2 cellular contexts compared by ENCODE assay signal in the genomic region with DNA sequence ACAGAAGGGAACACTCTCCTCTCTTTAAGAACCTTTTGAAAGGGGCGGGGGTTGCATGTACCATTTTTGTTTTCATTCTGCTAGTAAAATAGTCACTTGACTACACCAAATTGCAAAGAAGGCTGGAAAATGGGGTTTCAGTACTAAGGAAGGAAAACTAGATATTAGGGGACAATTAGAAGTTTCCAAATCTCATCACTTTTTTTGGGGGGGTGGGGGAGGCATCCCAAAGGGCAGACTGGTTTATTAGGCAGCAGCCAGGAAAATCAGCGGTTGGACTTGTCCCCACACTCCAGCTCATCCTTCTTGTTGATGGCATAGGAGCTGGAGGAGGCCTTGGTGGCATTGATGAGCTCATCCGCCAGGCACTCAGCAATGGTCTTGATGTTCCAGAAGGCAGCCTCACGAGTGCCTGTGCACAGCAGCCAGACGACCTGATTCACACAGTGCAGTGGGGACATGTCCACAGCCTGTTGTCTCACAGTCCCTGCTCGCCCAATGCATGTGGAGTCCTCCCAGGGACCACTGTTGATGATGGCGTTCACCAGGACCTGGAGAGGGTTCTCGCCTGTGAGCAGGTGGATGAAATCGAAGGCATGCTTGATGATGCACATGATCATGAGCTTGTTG.
A peak's percentile ranks its signal among the peaks of the same experiment; 100 is the strongest.
TF ChIP-seq lines count a peak whose summit lies in the region.

No MANE protein-coding gene starts in this region.

TF ChIP-seq in HEK293, 187 proteins besides CTCF, POLR2A, EP300 and RAD21 (continued from another document and continues in another):
- no peak for TF ChIP-seq ZNF274 (IDR thresholded peaks at IDR 0.05; ENCODE audit: low read length)
- no peak for TF ChIP-seq ZNF274 (tag by site-specific recombination; IDR thresholded peaks at IDR 0.05; ENCODE audit: borderline replicate concordance)
- TF ChIP-seq, protein P1, sequence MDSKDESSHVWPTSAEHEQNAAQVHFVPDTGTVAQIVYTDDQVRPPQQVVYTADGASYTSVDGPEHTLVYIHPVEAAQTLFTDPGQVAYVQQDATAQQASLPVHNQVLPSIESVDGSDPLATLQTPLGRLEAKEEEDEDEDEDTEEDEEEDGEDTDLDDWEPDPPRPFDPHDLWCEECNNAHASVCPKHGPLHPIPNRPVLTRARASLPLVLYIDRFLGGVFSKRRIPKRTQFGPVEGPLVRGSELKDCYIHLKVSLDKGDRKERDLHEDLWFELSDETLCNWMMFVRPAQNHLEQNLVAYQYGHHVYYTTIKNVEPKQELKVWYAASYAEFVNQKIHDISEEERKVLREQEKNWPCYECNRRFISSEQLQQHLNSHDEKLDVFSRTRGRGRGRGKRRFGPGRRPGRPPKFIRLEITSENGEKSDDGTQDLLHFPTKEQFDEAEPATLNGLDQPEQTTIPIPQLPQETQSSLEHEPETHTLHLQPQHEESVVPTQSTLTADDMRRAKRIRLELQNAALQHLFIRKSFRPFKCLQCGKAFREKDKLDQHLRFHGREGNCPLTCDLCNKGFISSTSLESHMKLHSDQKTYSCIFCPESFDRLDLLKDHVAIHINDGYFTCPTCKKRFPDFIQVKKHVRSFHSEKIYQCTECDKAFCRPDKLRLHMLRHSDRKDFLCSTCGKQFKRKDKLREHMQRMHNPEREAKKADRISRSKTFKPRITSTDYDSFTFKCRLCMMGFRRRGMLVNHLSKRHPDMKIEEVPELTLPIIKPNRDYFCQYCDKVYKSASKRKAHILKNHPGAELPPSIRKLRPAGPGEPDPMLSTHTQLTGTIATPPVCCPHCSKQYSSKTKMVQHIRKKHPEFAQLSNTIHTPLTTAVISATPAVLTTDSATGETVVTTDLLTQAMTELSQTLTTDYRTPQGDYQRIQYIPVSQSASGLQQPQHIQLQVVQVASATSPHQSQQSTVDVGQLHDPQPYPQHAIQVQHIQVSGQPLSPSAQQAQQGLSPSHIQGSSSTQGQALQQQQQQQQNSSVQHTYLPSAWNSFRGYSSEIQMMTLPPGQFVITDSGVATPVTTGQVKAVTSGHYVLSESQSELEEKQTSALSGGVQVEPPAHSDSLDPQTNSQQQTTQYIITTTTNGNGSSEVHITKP (tag by site-specific recombination; IDR thresholded peaks at IDR 0.05), result peak; percentile 92
- TF ChIP-seq ZBTB17 (tag by site-specific recombination; IDR thresholded peaks at IDR 0.05), result peak; percentile 61
- TF ChIP-seq, protein P2, sequence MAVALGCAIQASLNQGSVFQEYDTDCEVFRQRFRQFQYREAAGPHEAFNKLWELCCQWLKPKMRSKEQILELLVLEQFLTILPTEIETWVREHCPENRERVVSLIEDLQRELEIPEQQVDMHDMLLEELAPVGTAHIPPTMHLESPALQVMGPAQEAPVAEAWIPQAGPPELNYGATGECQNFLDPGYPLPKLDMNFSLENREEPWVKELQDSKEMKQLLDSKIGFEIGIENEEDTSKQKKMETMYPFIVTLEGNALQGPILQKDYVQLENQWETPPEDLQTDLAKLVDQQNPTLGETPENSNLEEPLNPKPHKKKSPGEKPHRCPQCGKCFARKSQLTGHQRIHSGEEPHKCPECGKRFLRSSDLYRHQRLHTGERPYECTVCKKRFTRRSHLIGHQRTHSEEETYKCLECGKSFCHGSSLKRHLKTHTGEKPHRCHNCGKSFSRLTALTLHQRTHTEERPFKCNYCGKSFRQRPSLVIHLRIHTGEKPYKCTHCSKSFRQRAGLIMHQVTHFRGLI (tag by site-specific recombination; IDR thresholded peaks at IDR 0.05), result peak; percentile 43; the same call in 1 of the 2 replicates
- TF ChIP-seq, protein P3, sequence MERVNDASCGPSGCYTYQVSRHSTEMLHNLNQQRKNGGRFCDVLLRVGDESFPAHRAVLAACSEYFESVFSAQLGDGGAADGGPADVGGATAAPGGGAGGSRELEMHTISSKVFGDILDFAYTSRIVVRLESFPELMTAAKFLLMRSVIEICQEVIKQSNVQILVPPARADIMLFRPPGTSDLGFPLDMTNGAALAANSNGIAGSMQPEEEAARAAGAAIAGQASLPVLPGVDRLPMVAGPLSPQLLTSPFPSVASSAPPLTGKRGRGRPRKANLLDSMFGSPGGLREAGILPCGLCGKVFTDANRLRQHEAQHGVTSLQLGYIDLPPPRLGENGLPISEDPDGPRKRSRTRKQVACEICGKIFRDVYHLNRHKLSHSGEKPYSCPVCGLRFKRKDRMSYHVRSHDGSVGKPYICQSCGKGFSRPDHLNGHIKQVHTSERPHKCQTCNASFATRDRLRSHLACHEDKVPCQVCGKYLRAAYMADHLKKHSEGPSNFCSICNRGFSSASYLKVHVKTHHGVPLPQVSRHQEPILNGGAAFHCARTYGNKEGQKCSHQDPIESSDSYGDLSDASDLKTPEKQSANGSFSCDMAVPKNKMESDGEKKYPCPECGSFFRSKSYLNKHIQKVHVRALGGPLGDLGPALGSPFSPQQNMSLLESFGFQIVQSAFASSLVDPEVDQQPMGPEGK (tag by site-specific recombination; IDR thresholded peaks at IDR 0.05), result 0 out of 2 replicates have a peak, but pooled peaks have one; percentile 39
- TF ChIP-seq ZNF624 (tag by site-specific recombination; IDR thresholded peaks at IDR 0.05), result no peak
- TF ChIP-seq, protein P4, sequence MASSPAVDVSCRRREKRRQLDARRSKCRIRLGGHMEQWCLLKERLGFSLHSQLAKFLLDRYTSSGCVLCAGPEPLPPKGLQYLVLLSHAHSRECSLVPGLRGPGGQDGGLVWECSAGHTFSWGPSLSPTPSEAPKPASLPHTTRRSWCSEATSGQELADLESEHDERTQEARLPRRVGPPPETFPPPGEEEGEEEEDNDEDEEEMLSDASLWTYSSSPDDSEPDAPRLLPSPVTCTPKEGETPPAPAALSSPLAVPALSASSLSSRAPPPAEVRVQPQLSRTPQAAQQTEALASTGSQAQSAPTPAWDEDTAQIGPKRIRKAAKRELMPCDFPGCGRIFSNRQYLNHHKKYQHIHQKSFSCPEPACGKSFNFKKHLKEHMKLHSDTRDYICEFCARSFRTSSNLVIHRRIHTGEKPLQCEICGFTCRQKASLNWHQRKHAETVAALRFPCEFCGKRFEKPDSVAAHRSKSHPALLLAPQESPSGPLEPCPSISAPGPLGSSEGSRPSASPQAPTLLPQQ (tag by site-specific recombination; IDR thresholded peaks at IDR 0.05), result 0 out of 2 replicates have a peak, but pooled peaks have one; percentile 17
- TF ChIP-seq, protein P5, sequence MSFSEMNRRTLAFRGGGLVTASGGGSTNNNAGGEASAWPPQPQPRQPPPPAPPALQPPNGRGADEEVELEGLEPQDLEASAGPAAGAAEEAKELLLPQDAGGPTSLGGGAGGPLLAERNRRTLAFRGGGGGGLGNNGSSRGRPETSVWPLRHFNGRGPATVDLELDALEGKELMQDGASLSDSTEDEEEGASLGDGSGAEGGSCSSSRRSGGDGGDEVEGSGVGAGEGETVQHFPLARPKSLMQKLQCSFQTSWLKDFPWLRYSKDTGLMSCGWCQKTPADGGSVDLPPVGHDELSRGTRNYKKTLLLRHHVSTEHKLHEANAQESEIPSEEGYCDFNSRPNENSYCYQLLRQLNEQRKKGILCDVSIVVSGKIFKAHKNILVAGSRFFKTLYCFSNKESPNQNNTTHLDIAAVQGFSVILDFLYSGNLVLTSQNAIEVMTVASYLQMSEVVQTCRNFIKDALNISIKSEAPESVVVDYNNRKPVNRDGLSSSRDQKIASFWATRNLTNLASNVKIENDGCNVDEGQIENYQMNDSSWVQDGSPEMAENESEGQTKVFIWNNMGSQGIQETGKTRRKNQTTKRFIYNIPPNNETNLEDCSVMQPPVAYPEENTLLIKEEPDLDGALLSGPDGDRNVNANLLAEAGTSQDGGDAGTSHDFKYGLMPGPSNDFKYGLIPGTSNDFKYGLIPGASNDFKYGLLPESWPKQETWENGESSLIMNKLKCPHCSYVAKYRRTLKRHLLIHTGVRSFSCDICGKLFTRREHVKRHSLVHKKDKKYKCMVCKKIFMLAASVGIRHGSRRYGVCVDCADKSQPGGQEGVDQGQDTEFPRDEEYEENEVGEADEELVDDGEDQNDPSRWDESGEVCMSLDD (tag by site-specific recombination; IDR thresholded peaks at IDR 0.05), result no peak; the same call in 1 of the 2 replicates
- TF ChIP-seq ZNF335 (tag by site-specific recombination; conservative IDR thresholded peaks at IDR 0.05), result peak; percentile 87
- TF ChIP-seq ZBTB21 (tag by site-specific recombination; IDR thresholded peaks at IDR 0.05), result no peak

TF ChIP-seq in SK-N-SH treated with all-trans-retinoic acid at 6 μM for 48 hours, 23 proteins besides CTCF, POLR2A, EP300 and RAD21 (continued from another document):
- TF ChIP-seq, protein P6, sequence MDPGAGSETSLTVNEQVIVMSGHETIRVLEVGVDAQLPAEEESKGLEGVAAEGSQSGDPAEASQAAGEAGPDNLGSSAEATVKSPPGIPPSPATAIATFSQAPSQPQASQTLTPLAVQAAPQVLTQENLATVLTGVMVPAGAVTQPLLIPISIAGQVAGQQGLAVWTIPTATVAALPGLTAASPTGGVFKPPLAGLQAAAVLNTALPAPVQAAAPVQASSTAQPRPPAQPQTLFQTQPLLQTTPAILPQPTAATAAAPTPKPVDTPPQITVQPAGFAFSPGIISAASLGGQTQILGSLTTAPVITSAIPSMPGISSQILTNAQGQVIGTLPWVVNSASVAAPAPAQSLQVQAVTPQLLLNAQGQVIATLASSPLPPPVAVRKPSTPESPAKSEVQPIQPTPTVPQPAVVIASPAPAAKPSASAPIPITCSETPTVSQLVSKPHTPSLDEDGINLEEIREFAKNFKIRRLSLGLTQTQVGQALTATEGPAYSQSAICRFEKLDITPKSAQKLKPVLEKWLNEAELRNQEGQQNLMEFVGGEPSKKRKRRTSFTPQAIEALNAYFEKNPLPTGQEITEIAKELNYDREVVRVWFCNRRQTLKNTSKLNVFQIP (CRISPR knock-in tag; IDR thresholded peaks at IDR 0.05; ENCODE audit: borderline replicate concordance, low read depth), result no peak
- TF ChIP-seq ZFP3 (CRISPR knock-in tag; IDR thresholded peaks at IDR 0.05), result no peak
- no peak for TF ChIP-seq ZFP30 (CRISPR knock-in tag; IDR thresholded peaks at IDR 0.05)
- TF ChIP-seq RARB (CRISPR knock-in tag; IDR thresholded peaks at IDR 0.05), result no peak
- TF ChIP-seq ZNF565 (CRISPR knock-in tag; conservative IDR thresholded peaks at IDR 0.05; ENCODE audit: low read depth), result no peak
- TF ChIP-seq, protein P3 (CRISPR knock-in tag; IDR thresholded peaks at IDR 0.05; ENCODE audit: borderline replicate concordance), result no peak
- TF ChIP-seq ESRRG (CRISPR knock-in tag; IDR thresholded peaks at IDR 0.05), result no peak
- no peak for TF ChIP-seq OSR1 (CRISPR knock-in tag; IDR thresholded peaks at IDR 0.05)
- TF ChIP-seq, protein P7, sequence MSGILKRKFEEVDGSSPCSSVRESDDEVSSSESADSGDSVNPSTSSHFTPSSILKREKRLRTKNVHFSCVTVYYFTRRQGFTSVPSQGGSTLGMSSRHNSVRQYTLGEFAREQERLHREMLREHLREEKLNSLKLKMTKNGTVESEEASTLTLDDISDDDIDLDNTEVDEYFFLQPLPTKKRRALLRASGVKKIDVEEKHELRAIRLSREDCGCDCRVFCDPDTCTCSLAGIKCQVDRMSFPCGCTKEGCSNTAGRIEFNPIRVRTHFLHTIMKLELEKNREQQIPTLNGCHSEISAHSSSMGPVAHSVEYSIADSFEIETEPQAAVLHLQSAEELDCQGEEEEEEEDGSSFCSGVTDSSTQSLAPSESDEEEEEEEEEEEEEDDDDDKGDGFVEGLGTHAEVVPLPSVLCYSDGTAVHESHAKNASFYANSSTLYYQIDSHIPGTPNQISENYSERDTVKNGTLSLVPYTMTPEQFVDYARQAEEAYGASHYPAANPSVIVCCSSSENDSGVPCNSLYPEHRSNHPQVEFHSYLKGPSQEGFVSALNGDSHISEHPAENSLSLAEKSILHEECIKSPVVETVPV (CRISPR knock-in tag; IDR thresholded peaks at IDR 0.05), result no peak
- no peak for TF ChIP-seq TCF4 (CRISPR knock-in tag; IDR thresholded peaks at IDR 0.05; ENCODE audit: borderline replicate concordance)
